Comparison of ENCODE assay signal across 8 cellular contexts in the genomic region with DNA sequence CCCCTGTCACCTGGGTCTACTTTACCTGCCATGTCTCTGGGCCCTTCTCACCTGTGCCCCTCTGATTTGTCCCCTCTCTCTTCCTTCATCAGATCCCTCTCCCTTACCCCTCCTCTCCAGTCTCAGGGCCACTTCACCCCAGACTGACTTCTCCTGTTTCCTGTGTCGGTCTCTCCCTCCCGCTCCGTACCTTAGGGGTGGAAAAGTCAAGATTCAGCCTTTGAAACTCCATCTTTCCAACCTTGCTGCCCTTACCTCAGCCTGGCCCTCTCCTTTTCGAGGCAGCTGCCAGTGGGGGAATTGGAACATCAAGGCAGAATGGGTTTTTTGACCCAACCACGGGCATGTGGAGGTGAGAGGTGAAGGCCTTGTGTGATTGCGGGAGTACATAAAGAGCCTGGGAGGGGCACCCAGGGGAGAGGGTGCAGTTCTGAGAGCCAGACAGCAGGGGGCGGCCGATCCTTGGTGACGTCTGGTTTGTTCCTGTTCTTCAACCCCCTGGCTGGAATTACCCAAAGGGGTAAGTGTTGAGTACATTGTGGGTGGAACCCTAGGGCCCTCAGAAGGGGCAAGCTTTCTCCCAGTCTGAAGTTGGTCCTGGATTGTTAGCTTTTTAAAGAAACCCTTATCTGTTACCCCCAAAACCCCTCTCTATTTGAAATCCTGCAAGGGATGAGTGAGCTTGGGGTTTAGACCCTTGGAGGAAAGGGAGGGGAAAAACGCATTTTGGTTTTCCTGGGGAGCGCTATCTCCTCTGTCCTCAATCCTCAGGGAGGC. TPM values are rescaled to one million over a fixed set of nuclear protein-coding genes. Genes with fewer than 3 reads are reported as not detected.
DNase-seq lines count a peak whose midpoint lies in the region; ATAC-seq and TF ChIP-seq lines count a peak whose summit lies in the region.

No MANE protein-coding gene starts in this region.

- H3K4me3 ChIP-seq in DND-41 (ENCODE audit: low read depth in 1 of 2, low read length in 2 of 2) = no peak overlapping the region

- H3K9ac ChIP-seq in DND-41 (ENCODE audit: low read depth, low read length) = no peak overlapping the region

- H3K36me3 ChIP-seq in DND-41 (ENCODE audit: insufficient read depth, low read length) = no peaks in the 10 kb centered on the region

- H3K4me2 ChIP-seq in DND-41 (ENCODE audit: insufficient read depth, low read length) = no peak overlapping the region

- no peaks in the 10 kb centered on the region for H4K20me1 ChIP-seq in DND-41 (ENCODE audit: insufficient read depth, low read length)

- no peaks in the 10 kb centered on the region for H3K79me2 ChIP-seq in DND-41 (ENCODE audit: insufficient read depth, low read length)

- TF ChIP-seq CTCF in DND-41 (IDR thresholded peaks at IDR 0.05; ENCODE audit: borderline replicate concordance, extremely low read depth, low read length, poor library complexity, severe bottlenecking) = peak; percentile 94

- H3K4me1 ChIP-seq in DND-41 (ENCODE audit: insufficient read depth, low read length) = no peaks in the 10 kb centered on the region

- no peak overlapping the region for H2AFZ ChIP-seq in DND-41 (ENCODE audit: low read depth, low read length)

- H3K27me3 ChIP-seq in DND-41 (ENCODE audit: insufficient read depth, low read length, poor library complexity) = peaks cover 12% of the 10 kb centered on the region

- peak; percentile 90 for ATAC-seq in DND-41 (ENCODE audit: insufficient read depth, low read depth)
- peak; percentile 76 for ATAC-seq in HG02798 (IDR thresholded peaks at IDR 0.05; ENCODE audit: poor library complexity, unreplicated experiment)
- ATAC-seq in HG02970 (IDR thresholded peaks at IDR 0.05; ENCODE audit: low FRiP score, unreplicated experiment) = no peak

- no peaks in the 10 kb centered on the region for H3K9me3 ChIP-seq in DND-41 (ENCODE audit: insufficient read depth, low read length, severe bottlenecking)

- H3K27ac ChIP-seq in DND-41 (ENCODE audit: low read length) = no peak overlapping the region

- DNase-seq in DND-41 (peak; percentile 78), NCI-H510A (lab: John Stamatoyannopoulos, UW) (peak; percentile 20), dermis microvascular lymphatic vessel endothelial cell (ENCODE audit: low read depth in 2 of 2) (peak; percentile 22 to 68), medulla oblongata (ENCODE audit: extremely low spot score) (peak; percentile 75)
- peak; percentile 85 to 86 for DNase-seq in activated CD4-positive, alpha-beta T cell treated with anti-CD3 and anti-CD28 coated beads, Interleukin-2, amount 50 U/mL, for 48 hours
- DNase-seq in stimulated activated CD8-positive, alpha-beta memory T cell treated with anti-CD3 and anti-CD28 coated beads, Interleukin-15, amount 100 ng/mL, for 1 hour (ENCODE audit: low read depth) = peak; percentile 53

RNA-seq across cellular contexts. Expression of a gene that starts 12.3 kb away (rescaled TPM):
- not detected in 2 replicates for total RNA-seq in dermis microvascular lymphatic vessel endothelial cell

Comparison
In these comparisons a context has a peak if more than half of its experiments do, and no peak if none do; other contexts are left out.
1. DNase-seq: peak in every context shown above with its lines; median percentile 86 in activated CD4-positive, alpha-beta T cell treated with anti-CD3 and anti-CD28 coated beads, Interleukin-2, amount 50 U/mL, for 48 hours; 78 in DND-41; 75 in medulla oblongata; 53 in stimulated activated CD8-positive, alpha-beta memory T cell treated with anti-CD3 and anti-CD28 coated beads, Interleukin-15, amount 100 ng/mL, for 1 hour; 45 in dermis microvascular lymphatic vessel endothelial cell; 20 in NCI-H510A.